20 cellular contexts compared by ENCODE assay signal in the genomic region with DNA sequence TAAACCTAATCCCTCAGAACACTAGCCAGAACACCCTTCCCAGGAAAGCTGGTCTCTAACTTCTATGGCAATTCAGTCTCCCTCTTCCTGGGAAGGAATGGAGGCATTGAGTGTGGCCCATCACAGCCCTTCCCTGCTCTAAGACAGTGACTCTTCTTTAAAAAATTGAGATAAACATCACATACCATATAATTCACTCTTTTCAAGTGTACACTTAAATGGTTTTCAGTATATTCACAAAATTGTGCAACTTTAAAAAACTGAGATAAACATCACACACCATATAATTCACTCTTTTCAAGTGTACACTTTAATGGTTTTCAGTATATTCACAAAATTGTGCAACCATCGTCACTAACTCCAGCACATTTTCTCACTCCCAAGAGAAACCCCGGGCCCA.
"Had no signal": no experiment of that assay in that cellular context is flagged by ENCODE, and none has a peak within 500 bp of the region (broad histone marks: within the 10 kb centered on the region; RNA-seq: fewer than 3 reads in every experiment).

No MANE protein-coding gene starts in this region.

- DNase-seq: activated B cell treated with CpG ODN at 0.5 μM for 24 hours; activated CD4-positive, alpha-beta T cell treated with anti-CD3 and anti-CD28 coated beads for 36 hours; activated CD4-positive, alpha-beta T cell treated with anti-CD3 and anti-CD28 coated beads, Interleukin-2, amount 50 U/mL, for 4 hours; activated CD8-positive, alpha-beta memory T cell treated with anti-CD3 and anti-CD28 coated beads for 24 hours; activated CD8-positive, alpha-beta memory T cell treated with anti-CD3 and anti-CD28 coated beads, Interleukin-2, amount 50 U/mL, for 4 hours; activated naive CD4-positive, alpha-beta T cell; activated naive CD8-positive, alpha-beta T cell treated with anti-CD3 and anti-CD28 coated beads for 36 hours; activated T-cell treated with anti-CD3 and anti-CD28 coated beads, Interleukin-2, amount 50 U/mL, for 24 hours; amniotic stem cell; heart right ventricle; kidney; lower lobe of right lung; naive thymus-derived CD8-positive, alpha-beta T cell; pancreas; psoas muscle; stimulated activated CD4-positive, alpha-beta T cell treated with anti-CD3 and anti-CD28 coated beads, Interleukin-4, amount 100 ng/mL, for 24 hours; stimulated activated naive CD4-positive, alpha-beta T cell treated with Interleukin-2 at 50 U/mL for 16 hours; T-helper 17 cell; thyroid gland had no signal

- H3K27me3 ChIP-seq: heart right ventricle, pancreas, right atrium auricular region, thyroid gland had no signal

- ATAC-seq: activated CD4-positive, alpha-beta T cell treated with anti-CD3 and anti-CD28 coated beads for 36 hours; heart right ventricle; lower lobe of right lung; naive thymus-derived CD8-positive, alpha-beta T cell; pancreas; psoas muscle; T-helper 17 cell had no signal

- H3K9me3 ChIP-seq: heart right ventricle, lower lobe of right lung, pancreas, psoas muscle, right atrium auricular region, thyroid gland had no signal

- H3K4me1 ChIP-seq: pancreas, psoas muscle, right atrium auricular region, thyroid gland had no signal

- H3K4me3 ChIP-seq: heart right ventricle, lower lobe of right lung, pancreas, psoas muscle, right atrium auricular region, thyroid gland had no signal

- H3K27ac ChIP-seq: heart right ventricle, lower lobe of right lung, pancreas, psoas muscle, right atrium auricular region, thyroid gland had no signal

- H3K36me3 ChIP-seq: heart right ventricle, lower lobe of right lung, pancreas, right atrium auricular region, thyroid gland had no signal
